ENCODE assay signal across 19 cellular contexts in the genomic region with DNA sequence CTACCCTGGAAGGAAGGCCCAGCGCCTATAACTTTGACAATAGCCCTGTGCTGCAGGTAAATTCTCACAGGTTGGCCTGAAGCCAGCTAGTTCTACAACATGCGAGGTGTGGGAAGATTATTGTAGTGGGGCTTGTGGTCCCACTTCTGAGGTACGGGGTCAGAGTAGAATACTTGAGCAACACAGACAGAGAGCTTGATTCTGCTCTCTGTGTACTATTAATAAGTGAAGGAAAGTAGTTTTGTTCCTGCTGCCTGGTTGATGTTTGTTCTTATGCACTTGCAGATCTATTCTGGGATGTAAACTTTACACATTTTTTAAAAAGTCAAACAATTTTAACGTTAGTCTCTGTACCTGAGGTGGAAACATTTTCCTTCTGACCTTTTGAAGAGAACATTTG.
"Had no signal": no experiment of that assay in that cellular context is flagged by ENCODE, and none has a peak within 500 bp of the region (broad histone marks: within the 10 kb centered on the region; RNA-seq: fewer than 3 reads in every experiment).

No MANE protein-coding gene starts in this region.

- H3K36me3 ChIP-seq: breast epithelium, transverse colon had no signal

- H3K9me3 ChIP-seq: breast epithelium, heart right ventricle, right atrium auricular region, suprapubic skin, transverse colon had no signal

- DNase-seq: activated CD4-positive, alpha-beta T cell treated with anti-CD3 and anti-CD28 coated beads, Interleukin-2, amount 50 U/mL, for 4 hours; activated CD8-positive, alpha-beta memory T cell treated with anti-CD3 and anti-CD28 coated beads for 24 hours; activated CD8-positive, alpha-beta memory T cell treated with anti-CD3 and anti-CD28 coated beads, Interleukin-2, amount 50 U/mL, for 4 hours; activated naive CD4-positive, alpha-beta T cell; activated naive CD8-positive, alpha-beta T cell treated with anti-CD3 and anti-CD28 coated beads, Interleukin-2, amount 10 ng/mL, durations not matched to agents 7 days and 5 days; activated T-cell treated with anti-CD3 and anti-CD28 coated beads, Interleukin-2, amount 50 U/mL, for 24 hours; amniotic stem cell; cortex of kidney; endodermal cell; heart right ventricle; left colon; mammary epithelial cell; natural killer cell; T-helper 1 cell; transverse colon had no signal

- H3K4me3 ChIP-seq: breast epithelium, heart right ventricle, right atrium auricular region, suprapubic skin, transverse colon had no signal

- H3K4me1 ChIP-seq: breast epithelium, suprapubic skin had no signal

- ATAC-seq: heart right ventricle, left colon, natural killer cell had no signal

- H3K27ac ChIP-seq: breast epithelium, epithelial cell of prostate, heart right ventricle, right atrium auricular region, suprapubic skin, transverse colon had no signal

- H3K27me3 ChIP-seq: breast epithelium, heart right ventricle, right atrium auricular region, suprapubic skin, transverse colon had no signal
